In the genomic region with DNA sequence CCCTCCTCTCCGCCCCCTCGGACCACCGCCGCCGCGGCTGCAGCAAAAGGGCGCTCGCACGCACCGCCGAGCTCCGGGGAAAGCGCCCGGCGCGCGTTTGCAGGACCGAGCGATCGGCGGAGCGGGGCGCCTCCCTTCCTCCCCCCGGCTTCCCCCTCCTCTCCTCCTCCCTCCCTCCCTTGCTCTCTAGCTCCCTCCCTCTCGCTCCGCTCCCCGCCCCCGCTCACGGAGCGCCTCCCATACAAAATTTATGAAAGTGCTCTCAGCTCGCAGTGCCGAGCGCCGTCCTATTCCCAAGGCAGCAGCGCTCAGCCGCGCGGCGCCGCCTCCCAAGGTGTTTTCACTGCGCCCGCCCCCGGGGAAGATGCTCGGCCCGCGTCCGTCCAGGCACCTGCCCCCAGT, we compare ENCODE assay signal across 8 cellular contexts. TPM values are rescaled to one million over a fixed set of nuclear protein-coding genes. Genes with fewer than 3 reads are reported as not detected.
DNase-seq lines count a peak whose midpoint lies in the region; ATAC-seq, FAIRE-seq and TF ChIP-seq lines count a peak whose summit lies in the region.

A gene with protein sequence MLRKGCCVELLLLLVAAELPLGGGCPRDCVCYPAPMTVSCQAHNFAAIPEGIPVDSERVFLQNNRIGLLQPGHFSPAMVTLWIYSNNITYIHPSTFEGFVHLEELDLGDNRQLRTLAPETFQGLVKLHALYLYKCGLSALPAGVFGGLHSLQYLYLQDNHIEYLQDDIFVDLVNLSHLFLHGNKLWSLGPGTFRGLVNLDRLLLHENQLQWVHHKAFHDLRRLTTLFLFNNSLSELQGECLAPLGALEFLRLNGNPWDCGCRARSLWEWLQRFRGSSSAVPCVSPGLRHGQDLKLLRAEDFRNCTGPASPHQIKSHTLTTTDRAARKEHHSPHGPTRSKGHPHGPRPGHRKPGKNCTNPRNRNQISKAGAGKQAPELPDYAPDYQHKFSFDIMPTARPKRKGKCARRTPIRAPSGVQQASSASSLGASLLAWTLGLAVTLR (minus strand): TSS at position 115 of the 402 bp plus-strand sequence. CDS start 469 bp downstream, outside the sequence.

- in situ Hi-C loops in Panc1 (cut with HindIII; ENCODE audit: low pct_unique_long_range_greater_than_20kb, low sequenced_read_pairs), result no loop called here

- peak; percentile 42 for ATAC-seq in Panc1
- peak; percentile 62 for ATAC-seq in upper lobe of right lung

- H3K27me3 ChIP-seq in Panc1 (ENCODE audit: control insufficient read depth, insufficient read depth, low read length) (no peaks in the 10 kb centered on the region; the same call in 1 of the 2 replicates), upper lobe of right lung (peaks cover 46% of the 10 kb centered on the region)

- H3K36me3 ChIP-seq in Panc1 (ENCODE audit: control insufficient read depth, insufficient read depth, low read length) (no peaks in the 10 kb centered on the region; the same call in 1 of the 2 replicates), upper lobe of right lung (no peaks in the 10 kb centered on the region)

- intact Hi-C loops in Panc1 (cut with micrococcal nuclease; ENCODE audit: unreplicated experiment), result no loop called here
- intact Hi-C loops in upper lobe of right lung (cut with DNase I), result loop anchor here (5.0 kb wide), 1 partner anchor 118 kb away; no protein-coding TSS in a partner anchor

- H3K4me1 ChIP-seq in Panc1 (ENCODE audit: control insufficient read depth, insufficient read depth, low read length) (no peaks in the 10 kb centered on the region), upper lobe of right lung (peaks cover 34% of the 10 kb centered on the region)

- FAIRE-seq in H54 (lab: Jason Lieb, UNC), result no peak

- no peak for TF ChIP-seq POLR2A in H54 (IDR thresholded peaks at IDR 0.05; ENCODE audit: low read depth, low read length)

- no peak for TF ChIP-seq CTCF in Panc1 (IDR thresholded peaks at IDR 0.05)
- TF ChIP-seq CTCF in fibroblast of villous mesenchyme (IDR thresholded peaks at IDR 0.05; ENCODE audit: insufficient read depth, low read depth, low read length), result no peak
- TF ChIP-seq CTCF in upper lobe of right lung (IDR thresholded peaks at IDR 0.05), result no peak

- DNase-seq in SIG-M5 treated with dmso at 0.1 percent for 504 hours (lab: John Stamatoyannopoulos, UW; ENCODE audit: unreplicated experiment), result peak; percentile 60
- DNase-seq in SIG-M5 (lab: John Stamatoyannopoulos, UW), result no peak
- DNase-seq in Panc1 (ENCODE audit: low read depth, low spot score), result no peak
- DNase-seq in activated gamma-delta T cell (lab: John Stamatoyannopoulos, UW), result peak; percentile 45
- DNase-seq in fibroblast of villous mesenchyme (ENCODE audit: low read depth), result peak; percentile 63
- DNase-seq in nucleus accumbens (lab: John Stamatoyannopoulos, UW), result peak in 43 of 56 donors; percentile 8 to 87 (median 54)
- peak; percentile 92 for DNase-seq in upper lobe of right lung
- DNase-seq in H54 (ENCODE audit: insufficient read length, low spot score), result no peak

- CTCF ChIA-PET in Panc1 (lab: Charles Lee), result interaction anchor here (2.6 kb wide), 1 partner anchor 116 kb away, joined by 22 read pairs; no protein-coding TSS in a partner anchor

- POLR2A ChIA-PET in Panc1 (lab: Charles Lee), result interaction anchor here (0.5 kb wide), 1 partner anchor 21 kb away, joined by 4 read pairs; no protein-coding TSS in a partner anchor

- no TSS peak for BruUV-seq in Panc1 (replicated peaks; lab: Mats Ljungman, UMichigan)

- H3K4me3 ChIP-seq in Panc1 (ENCODE audit: low read depth in 2 of 2, low read length in 2 of 2), result peak within 1 kb of the TSS; percentile 38 to 44
- peak within 1 kb of the TSS; percentile 56 for H3K4me3 ChIP-seq in fibroblast of villous mesenchyme (ENCODE audit: low read depth, low read length)
- peak within 1 kb of the TSS; percentile 58 for H3K4me3 ChIP-seq in upper lobe of right lung

- H3K9me3 ChIP-seq in Panc1 (ENCODE audit: control insufficient read depth, insufficient read depth, low read depth, low read length) (no peaks in the 10 kb centered on the region), upper lobe of right lung (no peaks in the 10 kb centered on the region)

- no peak within 1 kb of the TSS for H3K27ac ChIP-seq in Panc1 (ENCODE audit: low read length)
- peak within 1 kb of the TSS; percentile 51 for H3K27ac ChIP-seq in upper lobe of right lung

RNA-seq across cellular contexts. Expression of the gene that starts here (rescaled TPM):
- total RNA-seq in Panc1 (2021; ENCODE audit: unreplicated experiment) (0.80 TPM), fibroblast of villous mesenchyme (0.43 TPM in 1 of 2 replicates, not detected in the other), upper lobe of right lung (4.3 TPM)
- 1.6 TPM for polyA plus RNA-seq in Panc1 (2012; ENCODE audit: insufficient read length)

Comparison
In these comparisons a context has a peak if more than half of its experiments do, and no peak if none do; other contexts are left out.
1. DNase-seq: peak in SIG-M5 treated with dmso at 0.1 percent for 504 hours (single experiment), activated gamma-delta T cell (single experiment), nucleus accumbens (43 of 56) and upper lobe of right lung (single experiment); none in SIG-M5 (single experiment), Panc1 (single experiment) and H54 (single experiment).
2. Peak in DNase-seq and H3K4me3 ChIP-seq in fibroblast of villous mesenchyme; RNA of the gene not detected or under 1 TPM.
3. Peak in every context shown above with its lines, with median percentiles within 50 percentile points of each other: H3K4me3 ChIP-seq.